Comparison of ENCODE assay signal across 8 cellular contexts in the genomic region with DNA sequence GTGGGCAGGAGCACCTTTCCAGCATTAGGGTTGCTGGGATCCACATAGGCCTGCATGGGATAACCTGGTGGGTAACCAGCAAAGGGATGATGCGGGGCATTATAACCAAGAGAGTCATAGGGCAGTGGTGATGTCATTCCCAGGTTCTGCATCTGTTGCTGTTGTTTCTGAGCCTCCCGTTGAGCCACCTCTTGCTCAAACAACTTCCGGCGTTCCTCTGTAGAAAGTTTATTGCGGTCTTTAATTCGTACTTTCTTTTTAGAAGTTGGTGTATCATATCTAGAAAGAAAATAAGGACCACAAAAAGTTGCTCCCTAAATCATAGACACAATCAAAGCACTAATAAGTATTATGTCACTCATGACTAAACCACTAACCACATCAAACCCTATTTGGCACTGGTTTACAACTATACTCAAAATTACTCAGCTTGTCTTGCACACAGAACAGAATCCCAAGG.
DNase-seq lines count a peak whose midpoint lies in the region; ATAC-seq and TF ChIP-seq lines count a peak whose summit lies in the region.

No MANE protein-coding gene starts in this region.

- H4K8ac ChIP-seq in neuronal stem cell (ENCODE audit: low read depth, low read length): no peak overlapping the region

- no peak for TF ChIP-seq CTCF in mammary epithelial cell (conservative IDR thresholded peaks at IDR 0.05 in 1 of 2, IDR thresholded peaks at IDR 0.05 in 1 of 2; ENCODE audit: extremely low read depth in 1 of 2, insufficient read depth in 1 of 2, low read depth in 1 of 2, low read length in 2 of 2)
- no peak for TF ChIP-seq CTCF in MCF 10A (IDR thresholded peaks at IDR 0.05; ENCODE audit: unreplicated experiment)

- no peaks in the 10 kb centered on the region for H3K9me3 ChIP-seq in mammary epithelial cell (replicated peaks; ENCODE audit: insufficient read depth, low read length)
- H3K9me3 ChIP-seq in naive thymus-derived CD4-positive, alpha-beta T cell (ENCODE audit: control insufficient read depth in 2 of 3, low read length in 3 of 3): no peaks in the 10 kb centered on the region
- no peaks in the 10 kb centered on the region for H3K9me3 ChIP-seq in neuronal stem cell (replicated peaks in 1 of 2; ENCODE audit: control insufficient read depth in 2 of 2, insufficient read depth in 1 of 2, low read depth in 1 of 2, low read length in 2 of 2)

- CTCF ChIA-PET in mammary epithelial cell (lab: Charles Lee; ENCODE audit: low non-redundant PET): no interaction called here
- CTCF ChIA-PET in MCF 10A (lab: Yijun Ruan, JAX): no interaction called here
- CTCF ChIA-PET in naive thymus-derived CD4-positive, alpha-beta T cell (lab: Charles Lee): no interaction called here

- H3K27ac ChIP-seq in mammary epithelial cell (ENCODE audit: insufficient read depth, low read depth, low read length): no peak overlapping the region
- peak overlapping the region; percentile 23 for H3K27ac ChIP-seq in naive thymus-derived CD4-positive, alpha-beta T cell (ENCODE audit: low read depth, low read length)
- H3K27ac ChIP-seq in neuronal stem cell (replicated peaks; ENCODE audit: low read length): no peak overlapping the region

- no peak overlapping the region for H3K23ac ChIP-seq in neuronal stem cell (ENCODE audit: low read depth, low read length, poor library complexity)

- peaks cover 51% of the 10 kb centered on the region for H3K36me3 Mint-ChIP-seq in MCF 10A (ENCODE audit: insufficient read depth, unreplicated experiment)
- peaks cover 0 to 42% (median 29%) of the 10 kb centered on the region in 5 donors for H3K36me3 Mint-ChIP-seq in naive thymus-derived CD4-positive, alpha-beta T cell

- H3K4me2 ChIP-seq in mammary epithelial cell (ENCODE audit: insufficient read depth, low read depth, low read length) (no peak overlapping the region), neuronal stem cell (ENCODE audit: insufficient read depth, low read length, poor library complexity, severe bottlenecking) (no peak overlapping the region)

- H2BK12ac ChIP-seq in neuronal stem cell (ENCODE audit: low read length): no peak overlapping the region

- H3K4ac ChIP-seq in neuronal stem cell (ENCODE audit: low read length): no peak overlapping the region

- H4K20me1 ChIP-seq in mammary epithelial cell (ENCODE audit: insufficient read depth, low read length): no peaks in the 10 kb centered on the region

- dilution Hi-C loops in mammary epithelial cell (cut with HindIII; ENCODE audit: low sequenced_read_pairs): no loop called here

- H3K9ac ChIP-seq in mammary epithelial cell (ENCODE audit: insufficient read depth, low read length): no peak overlapping the region
- H3K9ac ChIP-seq in neuronal stem cell (ENCODE audit: low read depth, low read length, poor library complexity): no peak overlapping the region

- no peak overlapping the region for H2BK5ac ChIP-seq in neuronal stem cell (ENCODE audit: low read length)

- peaks cover 5% of the 10 kb centered on the region for H3K4me1 Mint-ChIP-seq in MCF 10A (ENCODE audit: insufficient read depth, unreplicated experiment)
- H3K4me1 Mint-ChIP-seq in naive thymus-derived CD4-positive, alpha-beta T cell: peaks cover 23 to 60% (median 47%) of the 10 kb centered on the region in 7 donors

- no peaks in the 10 kb centered on the region for H3K9me3 Mint-ChIP-seq in MCF 10A (ENCODE audit: unreplicated experiment)
- no peaks in the 10 kb centered on the region for H3K9me3 Mint-ChIP-seq in naive thymus-derived CD4-positive, alpha-beta T cell

- no peak overlapping the region for H3K18ac ChIP-seq in neuronal stem cell (ENCODE audit: low read length)

- DNase-seq in mammary epithelial cell: peak; percentile 38
- no peak for DNase-seq in MCF 10A (ENCODE audit: unreplicated experiment)
- peak; percentile 79 for DNase-seq in activated effector memory CD4-positive, alpha-beta T cell treated with anti-CD3 and anti-CD28 coated beads, Interleukin-2, amount 50 U/mL, for 16 hours
- peak in 8 of 9 donors; percentile 32 to 75 (median 58) for DNase-seq in naive thymus-derived CD4-positive, alpha-beta T cell
- no peak for DNase-seq in NCI-H446 treated with DMSO at 0.1 percent for 48 hours (lab: John Stamatoyannopoulos, UW)
- no peak for DNase-seq in DMS 273 (lab: John Stamatoyannopoulos, UW; ENCODE audit: unreplicated experiment)
- no peak for DNase-seq in neuronal stem cell (ENCODE audit: low spot score)
- DNase-seq in NOMO-1 treated with dmso at 0.1 percent for 144 hours (lab: John Stamatoyannopoulos, UW; ENCODE audit: unreplicated experiment): no peak

- WGBS in mammary epithelial cell (ENCODE audit: low coverage, missing lambda C conversion rate): 91% methylated on average over 6 of the region's 6 CpGs
- no CpG with 5 or more reads among the region's 6 CpGs for WGBS in neuronal stem cell (ENCODE audit: extremely low coverage in 2 of 2, insufficient read length in 2 of 2, insufficient replicate concordance in 1 of 2), 2 donors

- H2AFZ ChIP-seq in mammary epithelial cell (ENCODE audit: low read depth, low read length) (no peak overlapping the region), neuronal stem cell (ENCODE audit: low read length) (no peak overlapping the region)

- peaks cover 5% of the 10 kb centered on the region for H3K4me1 ChIP-seq in mammary epithelial cell (ENCODE audit: insufficient read depth, low read length)
- peaks cover 15 to 18% of the 10 kb centered on the region in 2 donors for H3K4me1 ChIP-seq in naive thymus-derived CD4-positive, alpha-beta T cell (ENCODE audit: control insufficient read depth in 2 of 2, insufficient read depth in 2 of 2, low read length in 2 of 2)
- H3K4me1 ChIP-seq in neuronal stem cell (ENCODE audit: control insufficient read depth in 2 of 2, insufficient read depth in 1 of 2, low read depth in 1 of 2, low read length in 2 of 2): no peaks in the 10 kb centered on the region

- H3K79me1 ChIP-seq in neuronal stem cell (ENCODE audit: low read depth, low read length): no peaks in the 10 kb centered on the region

- POLR2A ChIA-PET in MCF 10A (lab: Yijun Ruan, JAX): no interaction called here
- POLR2A ChIA-PET in naive thymus-derived CD4-positive, alpha-beta T cell (lab: Charles Lee): no interaction called here

- H2BK15ac ChIP-seq in neuronal stem cell (ENCODE audit: low read length): no peak overlapping the region

- peaks cover 10% of the 10 kb centered on the region for H3K36me3 ChIP-seq in mammary epithelial cell (ENCODE audit: insufficient read depth, low read length)
- H3K36me3 ChIP-seq in naive thymus-derived CD4-positive, alpha-beta T cell (ENCODE audit: control insufficient read depth in 2 of 3, insufficient read depth in 3 of 3, low read length in 3 of 3): peaks cover 0 to 31% (median 5%) of the 10 kb centered on the region in 3 experiments
- H3K36me3 ChIP-seq in neuronal stem cell (replicated peaks in 1 of 2; ENCODE audit: control insufficient read depth in 2 of 2, insufficient read depth in 2 of 2, low read length in 2 of 2): peaks cover 5 to 78% of the 10 kb centered on the region in 2 donors

- no peak overlapping the region for H3K4me3 Mint-ChIP-seq in MCF 10A (ENCODE audit: unreplicated experiment)
- peak overlapping the region in 9 of 10 donors; percentile 15 to 60 (median 45) for H3K4me3 Mint-ChIP-seq in naive thymus-derived CD4-positive, alpha-beta T cell

- H4K91ac ChIP-seq in neuronal stem cell (ENCODE audit: low read depth, low read length, poor library complexity): no peak overlapping the region

- intact Hi-C loops in mammary epithelial cell (cut with micrococcal nuclease): no loop called here
- intact Hi-C loops in MCF 10A (cut with micrococcal nuclease): no loop called here
- intact Hi-C loops in naive thymus-derived CD4-positive, alpha-beta T cell (cut with micrococcal nuclease): loop anchor here (1.0 to 10.0 kb wide), 4 partner anchors 18 to 108 kb away; a partner anchor contains a TSS

- no peak overlapping the region for H3K4me3 ChIP-seq in mammary epithelial cell (replicated peaks in 1 of 3; ENCODE audit: insufficient read depth in 1 of 3, low read depth in 2 of 3, low read length in 3 of 3)
- H3K4me3 ChIP-seq in naive thymus-derived CD4-positive, alpha-beta T cell (ENCODE audit: low read length): no peak overlapping the region
- H3K4me3 ChIP-seq in neuronal stem cell (ENCODE audit: low read length in 2 of 2): no peak overlapping the region

- no peak overlapping the region for H3K14ac ChIP-seq in neuronal stem cell (ENCODE audit: low read length)

- no peak overlapping the region for H2BK120ac ChIP-seq in neuronal stem cell (ENCODE audit: low read depth, low read length)

- BruUV-seq in mammary epithelial cell (replicated peaks; lab: Mats Ljungman, UMichigan) (no TSS peak), MCF 10A (replicated peaks; lab: Mats Ljungman, UMichigan) (no TSS peak)

- peaks cover 37% of the 10 kb centered on the region for H3K79me2 ChIP-seq in mammary epithelial cell (ENCODE audit: insufficient read depth, low read length)

- H3K27me3 ChIP-seq in mammary epithelial cell (ENCODE audit: insufficient read depth, low read length) (no peaks in the 10 kb centered on the region), neuronal stem cell (ENCODE audit: control insufficient read depth in 3 of 3, insufficient read depth in 3 of 3, low read depth in 1 of 3, low read length in 3 of 3) (no peaks in the 10 kb centered on the region)
- no peaks in the 10 kb centered on the region for H3K27me3 ChIP-seq in naive thymus-derived CD4-positive, alpha-beta T cell (ENCODE audit: control insufficient read depth in 2 of 2, insufficient read depth in 2 of 2, low read length in 2 of 2)

- no peak overlapping the region for H2AK5ac ChIP-seq in neuronal stem cell (ENCODE audit: low read depth, low read length)

- in situ Hi-C loops in mammary epithelial cell (cut with MboI; ENCODE audit: low sequenced_read_pairs in 2 of 2): no loop called here

- no peaks in the 10 kb centered on the region for H3K27me3 Mint-ChIP-seq in MCF 10A (ENCODE audit: insufficient read depth, unreplicated experiment)
- H3K27me3 Mint-ChIP-seq in naive thymus-derived CD4-positive, alpha-beta T cell: no peaks in the 10 kb centered on the region

- H3K27ac Mint-ChIP-seq in MCF 10A (ENCODE audit: low read depth, unreplicated experiment): no peak overlapping the region
- H3K27ac Mint-ChIP-seq in naive thymus-derived CD4-positive, alpha-beta T cell: peak overlapping the region; percentile 51 to 91 (median 85)

- ATAC-seq in naive thymus-derived CD4-positive, alpha-beta T cell: peak; percentile 88

Comparison
In these comparisons a context has a peak if more than half of its experiments do, and no peak if none do; other contexts are left out.
1. DNase-seq: peak in mammary epithelial cell (single experiment), activated effector memory CD4-positive, alpha-beta T cell treated with anti-CD3 and anti-CD28 coated beads, Interleukin-2, amount 50 U/mL, for 16 hours (single experiment) and naive thymus-derived CD4-positive, alpha-beta T cell (8 of 9); none in MCF 10A (single experiment), NCI-H446 treated with DMSO at 0.1 percent for 48 hours (single experiment), DMS 273 (single experiment), neuronal stem cell (single experiment) and NOMO-1 treated with dmso at 0.1 percent for 144 hours (single experiment).
2. intact Hi-C loops: an anchor here in naive thymus-derived CD4-positive, alpha-beta T cell (1.0 to 10.0 kb wide); none called in mammary epithelial cell and MCF 10A.